In the genomic region with DNA sequence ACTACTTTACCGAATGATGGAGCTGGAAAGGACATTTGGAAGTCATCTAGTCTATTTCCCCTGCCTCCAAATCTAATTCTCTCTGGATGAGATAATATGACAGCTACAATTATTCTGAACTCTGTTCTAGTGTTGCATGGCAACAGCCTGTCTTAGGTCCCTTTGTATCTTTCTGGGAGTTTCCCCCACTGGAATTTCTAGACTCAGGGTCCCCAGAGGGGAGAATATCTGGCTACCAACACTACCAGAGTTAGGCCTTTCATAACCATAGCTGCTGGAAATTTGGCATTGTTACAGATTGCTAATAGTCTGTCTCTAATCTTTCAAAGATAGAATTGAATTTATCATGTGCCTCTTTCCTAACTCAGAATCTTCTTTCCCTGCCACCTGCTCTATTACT, we compare ENCODE assay signal across 9 cellular contexts. TPM values are rescaled to one million over a fixed set of nuclear protein-coding genes. Genes with fewer than 3 reads are reported as not detected.
A peak's percentile ranks its signal among the peaks of the same experiment; 100 is the strongest.
DNase-seq lines count a peak whose midpoint lies in the region; ATAC-seq and TF ChIP-seq lines count a peak whose summit lies in the region.
"Had no signal": no experiment of that assay in that cellular context is flagged by ENCODE, and none has a peak within 500 bp of the region (broad histone marks: within the 10 kb centered on the region; RNA-seq: fewer than 3 reads in every experiment).

No MANE protein-coding gene starts in this region.

- peak overlapping the region; percentile 69 for H3K4me3 ChIP-seq in upper lobe of right lung

- H3K27ac Mint-ChIP-seq in activated naive CD4-positive, alpha-beta T cell treated with anti-CD3 and anti-CD28 coated beads, Interleukin-2, amount 50 U/mL, for 24 hours = peak overlapping the region; percentile 96
- H3K27ac Mint-ChIP-seq in activated naive CD8-positive, alpha-beta T cell treated with anti-CD3 and anti-CD28 coated beads, Interleukin-2, amount 10 ng/mL, durations not matched to agents 7 days and 5 days = peak overlapping the region; percentile 86
- peak overlapping the region; percentile 89 for H3K27ac Mint-ChIP-seq in memory B cell

- H3K4me1 Mint-ChIP-seq in activated naive CD4-positive, alpha-beta T cell treated with anti-CD3 and anti-CD28 coated beads, Interleukin-2, amount 50 U/mL, for 24 hours = peaks cover 58% of the 10 kb centered on the region
- H3K4me1 Mint-ChIP-seq in activated naive CD8-positive, alpha-beta T cell treated with anti-CD3 and anti-CD28 coated beads, Interleukin-2, amount 10 ng/mL, durations not matched to agents 7 days and 5 days = peaks cover 48% of the 10 kb centered on the region
- peaks cover 49% of the 10 kb centered on the region for H3K4me1 Mint-ChIP-seq in memory B cell

- TF ChIP-seq CTCF in upper lobe of right lung (IDR thresholded peaks at IDR 0.05) = no peak

- peaks cover 29% of the 10 kb centered on the region for H3K36me3 Mint-ChIP-seq in activated naive CD4-positive, alpha-beta T cell treated with anti-CD3 and anti-CD28 coated beads, Interleukin-2, amount 50 U/mL, for 24 hours
- H3K36me3 Mint-ChIP-seq in activated naive CD8-positive, alpha-beta T cell treated with anti-CD3 and anti-CD28 coated beads, Interleukin-2, amount 10 ng/mL, durations not matched to agents 7 days and 5 days = peaks cover 51% of the 10 kb centered on the region
- peaks cover 33% of the 10 kb centered on the region for H3K36me3 Mint-ChIP-seq in memory B cell

- H3K36me3 ChIP-seq in upper lobe of right lung = no peaks in the 10 kb centered on the region

- peak overlapping the region; percentile 96 for H3K4me3 Mint-ChIP-seq in activated naive CD4-positive, alpha-beta T cell treated with anti-CD3 and anti-CD28 coated beads, Interleukin-2, amount 50 U/mL, for 24 hours
- H3K4me3 Mint-ChIP-seq in activated naive CD8-positive, alpha-beta T cell treated with anti-CD3 and anti-CD28 coated beads, Interleukin-2, amount 10 ng/mL, durations not matched to agents 7 days and 5 days = peak overlapping the region; percentile 94
- H3K4me3 Mint-ChIP-seq in memory B cell = peak overlapping the region; percentile 84

- POLR2A ChIA-PET in activated naive CD8-positive, alpha-beta T cell treated with anti-CD3 and anti-CD28 coated beads, Interleukin-2, amount 10 ng/mL, durations not matched to agents 7 days and 5 days (lab: Charles Lee) = interaction anchor here (1.0 to 1.7 kb wide), 2 partner anchors 14 to 26 kb away, joined by 3 to 7 read pairs; no protein-coding TSS in a partner anchor

- H3K9me3 ChIP-seq in upper lobe of right lung = no peaks in the 10 kb centered on the region

- H3K4me1 ChIP-seq in upper lobe of right lung = peaks cover 47% of the 10 kb centered on the region

- H3K27me3 Mint-ChIP-seq in activated naive CD4-positive, alpha-beta T cell treated with anti-CD3 and anti-CD28 coated beads, Interleukin-2, amount 50 U/mL, for 24 hours = no peaks in the 10 kb centered on the region
- H3K27me3 Mint-ChIP-seq in activated naive CD8-positive, alpha-beta T cell treated with anti-CD3 and anti-CD28 coated beads, Interleukin-2, amount 10 ng/mL, durations not matched to agents 7 days and 5 days = no peaks in the 10 kb centered on the region
- H3K27me3 Mint-ChIP-seq in memory B cell = no peaks in the 10 kb centered on the region

- no peak for ATAC-seq in activated naive CD8-positive, alpha-beta T cell treated with anti-CD3 and anti-CD28 coated beads, Interleukin-2, amount 10 ng/mL, durations not matched to agents 7 days and 5 days (ENCODE audit: low read depth)
- ATAC-seq in memory B cell (ENCODE audit: low read depth) (no peak), upper lobe of right lung (no peak)

- no peaks in the 10 kb centered on the region for H3K27me3 ChIP-seq in upper lobe of right lung

- H3K27ac ChIP-seq in upper lobe of right lung = peak overlapping the region; percentile 93

- no peak for DNase-seq in activated naive CD4-positive, alpha-beta T cell (lab: John Stamatoyannopoulos, UW)
- DNase-seq in activated naive CD8-positive, alpha-beta T cell treated with anti-CD3 and anti-CD28 coated beads, Interleukin-2, amount 10 ng/mL, durations not matched to agents 7 days and 5 days = no peak
- DNase-seq in memory B cell (ENCODE audit: low spot score in 2 of 2) (no peak), upper lobe of right lung (no peak), DMS79 (lab: John Stamatoyannopoulos, UW) (no peak), NCI-H2107 treated with DMSO at 0.1 percent for 48 hours (lab: John Stamatoyannopoulos, UW; ENCODE audit: unreplicated experiment) (no peak)
- no peak for DNase-seq in activated CD4-positive, CD25-positive, alpha-beta regulatory T cell (lab: John Stamatoyannopoulos, UW)
- DNase-seq: NCI-H526 treated with DMSO at 0.1 percent for 48 hours had no signal

- H3K9me3 Mint-ChIP-seq in activated naive CD4-positive, alpha-beta T cell treated with anti-CD3 and anti-CD28 coated beads, Interleukin-2, amount 50 U/mL, for 24 hours = no peaks in the 10 kb centered on the region
- H3K9me3 Mint-ChIP-seq in activated naive CD8-positive, alpha-beta T cell treated with anti-CD3 and anti-CD28 coated beads, Interleukin-2, amount 10 ng/mL, durations not matched to agents 7 days and 5 days = no peaks in the 10 kb centered on the region
- no peaks in the 10 kb centered on the region for H3K9me3 Mint-ChIP-seq in memory B cell

- intact Hi-C loops in upper lobe of right lung (cut with DNase I) = no loop called here

RNA-seq across cellular contexts. Expression of a gene that starts 4.5 kb away (rescaled TPM):
- total RNA-seq in activated naive CD8-positive, alpha-beta T cell treated with anti-CD3 and anti-CD28 coated beads, Interleukin-2, amount 10 ng/mL, durations not matched to agents 7 days and 5 days = 100 to 1,000 TPM; 483 to 487 TPM
- total RNA-seq in upper lobe of right lung = 462 TPM
